Comparison of ENCODE assay signal across 9 cellular contexts in genomic region chr11:64810891-64811272, GRCh38. TPM values are rescaled to one million over a fixed set of nuclear protein-coding genes. Genes with fewer than 3 reads are reported as not detected.
A peak's percentile ranks its signal among the peaks of the same experiment; 100 is the strongest.
DNase-seq lines count a peak whose midpoint lies in the region; ATAC-seq and TF ChIP-seq lines count a peak whose summit lies in the region.
"Had no signal": no experiment of that assay in that cellular context is flagged by ENCODE, and none has a peak within 500 bp of the region (broad histone marks: within the 10 kb centered on the region; RNA-seq: fewer than 3 reads in every experiment).

No MANE protein-coding gene starts in this region.

- peak; percentile 11 for ATAC-seq in Right ventricle myocardium inferior

- no peaks in the 10 kb centered on the region for H3K27me3 ChIP-seq in NT2/D1 (ENCODE audit: insufficient read depth, insufficient read length)
- no peaks in the 10 kb centered on the region for H3K27me3 ChIP-seq in mononuclear cell (ENCODE audit: insufficient read depth, low read length)

- H3K9ac ChIP-seq in NT2/D1 (ENCODE audit: insufficient read length, low read depth) = peak overlapping the region; percentile 14

- TF ChIP-seq CTCF in choroid plexus epithelial cell (conservative IDR thresholded peaks at IDR 0.05; ENCODE audit: low read depth, low read length) = no peak

- H3K4me1 ChIP-seq in NT2/D1 (ENCODE audit: insufficient read depth, insufficient read length) (peaks cover 5% of the 10 kb centered on the region), mononuclear cell (ENCODE audit: insufficient read depth, low read length) (peaks cover 15% of the 10 kb centered on the region)

- intact Hi-C loops in Right ventricle myocardium inferior (cut with DNase I) = no loop called here
- intact Hi-C loops in cardiac septum (cut with DNase I) = no loop called here

- DNase-seq in Right ventricle myocardium inferior (ENCODE audit: missing footprints) (no peak), cardiac septum (ENCODE audit: low spot score) (no peak), NT2/D1 (ENCODE audit: low read depth, low spot score) (no peak), choroid plexus epithelial cell (ENCODE audit: low read depth) (no peak), RPMI8226 (no peak), NCI-H2171 (lab: John Stamatoyannopoulos, UW) (no peak), HT-29 (ENCODE audit: low spot score) (no peak)

- peaks cover 31% of the 10 kb centered on the region for H3K36me3 ChIP-seq in NT2/D1 (ENCODE audit: insufficient read depth, insufficient read length, low read length)

- H3K9me3 ChIP-seq in NT2/D1 (ENCODE audit: insufficient read depth, low read length) = no peaks in the 10 kb centered on the region
- no peaks in the 10 kb centered on the region for H3K9me3 ChIP-seq in mononuclear cell (ENCODE audit: low read depth, low read length)

- H3K4me3 ChIP-seq in NT2/D1 (ENCODE audit: insufficient read length, low read depth) = peak overlapping the region; percentile 31
- H3K4me3 ChIP-seq in choroid plexus epithelial cell (ENCODE audit: low read depth, low read length) = peak overlapping the region; percentile 85
- H3K4me3 ChIP-seq in mononuclear cell (ENCODE audit: low read length) = peak overlapping the region; percentile 73

RNA-seq across cellular contexts. Expression of gene MEN1, which starts 0.5 kb away (rescaled TPM):
- 8.4 TPM for total RNA-seq in Right ventricle myocardium inferior
- 8.6 TPM for total RNA-seq in cardiac septum
- total RNA-seq in mononuclear cell = 4.0 TPM
- total RNA-seq in HT-29 (2014; rRNA removed; shearing (Covaris generic)) = 35.1 and 38.0 TPM in 2 replicates

RNA-seq across cellular contexts. Expression of gene MAP4K2, which starts 7.9 kb away (rescaled TPM):
- 11.3 TPM for total RNA-seq in Right ventricle myocardium inferior
- 6.7 TPM for total RNA-seq in cardiac septum
- total RNA-seq in mononuclear cell = 41.6 TPM
- total RNA-seq in HT-29 (2014; rRNA removed; shearing (Covaris generic)) = 44.4 and 57.0 TPM in 2 replicates

RNA-seq across cellular contexts. Expression of gene SF1, which starts 32.5 kb away (rescaled TPM):
- total RNA-seq in Right ventricle myocardium inferior = 172 TPM
- total RNA-seq in cardiac septum = 175 TPM
- total RNA-seq in mononuclear cell = 773 TPM
- 193 and 251 TPM in 2 replicates for total RNA-seq in HT-29 (2014; rRNA removed; shearing (Covaris generic))

RNA-seq across cellular contexts. Expression of gene CDC42BPG, which starts 33.6 kb away (rescaled TPM):
- total RNA-seq in Right ventricle myocardium inferior = 0.16 TPM
- 1.2 TPM for total RNA-seq in cardiac septum
- total RNA-seq in mononuclear cell = 1.7 TPM
- total RNA-seq in HT-29 (2014; rRNA removed; shearing (Covaris generic)) = 22.7 and 24.7 TPM in 2 replicates

RNA-seq across cellular contexts. Expression of gene PYGM, which starts 51.1 kb away (rescaled TPM):
- total RNA-seq in Right ventricle myocardium inferior = 179 TPM
- total RNA-seq in cardiac septum = 42.5 TPM
- total RNA-seq in mononuclear cell = 4.8 TPM
- 0.16 and 0.23 TPM in 2 replicates for total RNA-seq in HT-29 (2014; rRNA removed; shearing (Covaris generic))
- total RNA-seq: glomerular endothelial cell had no signal

Comparison
In these comparisons a context has a peak if more than half of its experiments do, and no peak if none do; other contexts are left out.
1. H3K4me3 ChIP-seq: peak in every context shown above with its lines; median percentile 85 in choroid plexus epithelial cell; 73 in mononuclear cell; 31 in NT2/D1.